14 cellular contexts compared by ENCODE assay signal in the genomic region with DNA sequence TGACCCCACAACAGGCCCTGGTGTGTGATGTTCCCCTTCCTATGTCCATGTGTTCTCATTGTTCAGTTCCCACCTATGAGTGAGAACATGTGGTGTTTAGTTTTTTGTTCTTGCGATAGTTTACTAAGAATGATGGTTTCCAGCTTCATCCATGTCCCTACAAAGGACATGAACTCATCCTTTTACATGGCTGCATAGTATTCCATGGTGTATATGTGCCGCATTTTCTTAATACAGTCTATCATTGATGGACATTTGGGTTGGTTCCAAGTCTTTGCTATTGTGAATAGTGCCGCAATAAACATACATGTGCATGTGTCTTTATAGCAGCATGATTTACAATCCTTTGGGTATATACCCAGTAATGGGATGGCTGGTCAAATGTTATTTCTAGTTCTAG. TPM values are rescaled to one million over a fixed set of nuclear protein-coding genes. Genes with fewer than 3 reads are reported as not detected.
"Had no signal": no experiment of that assay in that cellular context is flagged by ENCODE, and none has a peak within 500 bp of the region (broad histone marks: within the 10 kb centered on the region; RNA-seq: fewer than 3 reads in every experiment).

No MANE protein-coding gene starts in this region.

RNA-seq across cellular contexts. Expression of a gene that starts 22.6 kb away (rescaled TPM):
- total RNA-seq: activated B cell treated with CpG ODN at 0.5 μM for 24 hours; activated CD4-positive, alpha-beta memory T cell treated with anti-CD3 and anti-CD28 coated beads for 36 hours; activated CD4-positive, alpha-beta memory T cell treated with anti-CD3 and anti-CD28 coated beads, Interleukin-2, amount 10 ng/mL, durations not matched to agents 7 days and 5 days; activated CD4-positive, alpha-beta T cell treated with anti-CD3 and anti-CD28 coated beads for 36 hours; activated CD4-positive, alpha-beta T cell treated with anti-CD3 and anti-CD28 coated beads, Interleukin-2, amount 10 ng/mL, durations not matched to agents 24 days and 14 days; activated CD4-positive, alpha-beta T cell treated with anti-CD3 and anti-CD28 coated beads, Interleukin-2, amount 10 ng/mL, durations not matched to agents 7 days and 5 days; activated CD8-positive, alpha-beta memory T cell treated with anti-CD3 and anti-CD28 coated beads for 36 hours; activated CD8-positive, alpha-beta memory T cell treated with anti-CD3 and anti-CD28 coated beads, Interleukin-2, amount 10 ng/mL, durations not matched to agents 7 days and 5 days; activated CD8-positive, alpha-beta T cell treated with anti-CD3 and anti-CD28 coated beads for 36 hours; activated CD8-positive, alpha-beta T cell treated with anti-CD3 and anti-CD28 coated beads, Interleukin-2, amount 10 ng/mL, durations not matched to agents 7 days and 5 days; T-helper 1 cell treated with Interleukin-12 subunit alpha and Interleukin-12 subunit beta and Interleukin-4 antibody, amounts not matched to agents 30 ng/mL and 1 ng/mL, for 36 hours; T-helper 17 cell; T-helper 2 cell treated with Interferon-gamma antibody and Interleukin-4, amounts not matched to agents 100 ng/mL and 5 ng/mL, for 36 hours; WTC11 had no signal
